2 cellular contexts compared by ENCODE assay signal in the genomic region with DNA sequence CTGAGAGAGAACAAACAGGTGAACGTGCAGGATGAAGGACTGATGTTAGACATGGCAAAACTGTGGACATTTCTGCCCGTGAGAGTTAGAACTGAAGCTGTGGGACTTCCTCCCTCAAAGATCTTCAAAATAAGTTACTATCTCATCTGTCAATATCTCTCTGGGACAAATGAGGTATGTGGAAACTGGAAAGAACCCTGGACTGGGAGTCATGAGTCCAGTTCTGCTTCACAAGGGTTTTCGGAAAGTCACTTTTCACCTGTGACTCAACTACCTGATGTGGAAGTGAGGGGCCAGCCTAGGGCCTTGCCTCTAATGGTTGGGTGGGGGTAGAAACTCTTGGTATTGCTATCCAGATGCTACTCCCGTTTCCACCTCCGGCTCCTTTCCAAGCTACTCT.
TF ChIP-seq lines count a peak whose summit lies in the region.

No MANE protein-coding gene starts in this region.

TF ChIP-seq in liver, 16 proteins besides CTCF, POLR2A, EP300 and RAD21:
- TF ChIP-seq SP1 (IDR thresholded peaks at IDR 0.05), result peak; percentile 26
- no peak for TF ChIP-seq JUND (IDR thresholded peaks at IDR 0.05)
- no peak for TF ChIP-seq FOXA1 (IDR thresholded peaks at IDR 0.05)
- TF ChIP-seq, protein P1, sequence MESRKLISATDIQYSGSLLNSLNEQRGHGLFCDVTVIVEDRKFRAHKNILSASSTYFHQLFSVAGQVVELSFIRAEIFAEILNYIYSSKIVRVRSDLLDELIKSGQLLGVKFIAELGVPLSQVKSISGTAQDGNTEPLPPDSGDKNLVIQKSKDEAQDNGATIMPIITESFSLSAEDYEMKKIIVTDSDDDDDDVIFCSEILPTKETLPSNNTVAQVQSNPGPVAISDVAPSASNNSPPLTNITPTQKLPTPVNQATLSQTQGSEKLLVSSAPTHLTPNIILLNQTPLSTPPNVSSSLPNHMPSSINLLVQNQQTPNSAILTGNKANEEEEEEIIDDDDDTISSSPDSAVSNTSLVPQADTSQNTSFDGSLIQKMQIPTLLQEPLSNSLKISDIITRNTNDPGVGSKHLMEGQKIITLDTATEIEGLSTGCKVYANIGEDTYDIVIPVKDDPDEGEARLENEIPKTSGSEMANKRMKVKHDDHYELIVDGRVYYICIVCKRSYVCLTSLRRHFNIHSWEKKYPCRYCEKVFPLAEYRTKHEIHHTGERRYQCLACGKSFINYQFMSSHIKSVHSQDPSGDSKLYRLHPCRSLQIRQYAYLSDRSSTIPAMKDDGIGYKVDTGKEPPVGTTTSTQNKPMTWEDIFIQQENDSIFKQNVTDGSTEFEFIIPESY (IDR thresholded peaks at IDR 0.05), result no peak
- TF ChIP-seq, protein P2, sequence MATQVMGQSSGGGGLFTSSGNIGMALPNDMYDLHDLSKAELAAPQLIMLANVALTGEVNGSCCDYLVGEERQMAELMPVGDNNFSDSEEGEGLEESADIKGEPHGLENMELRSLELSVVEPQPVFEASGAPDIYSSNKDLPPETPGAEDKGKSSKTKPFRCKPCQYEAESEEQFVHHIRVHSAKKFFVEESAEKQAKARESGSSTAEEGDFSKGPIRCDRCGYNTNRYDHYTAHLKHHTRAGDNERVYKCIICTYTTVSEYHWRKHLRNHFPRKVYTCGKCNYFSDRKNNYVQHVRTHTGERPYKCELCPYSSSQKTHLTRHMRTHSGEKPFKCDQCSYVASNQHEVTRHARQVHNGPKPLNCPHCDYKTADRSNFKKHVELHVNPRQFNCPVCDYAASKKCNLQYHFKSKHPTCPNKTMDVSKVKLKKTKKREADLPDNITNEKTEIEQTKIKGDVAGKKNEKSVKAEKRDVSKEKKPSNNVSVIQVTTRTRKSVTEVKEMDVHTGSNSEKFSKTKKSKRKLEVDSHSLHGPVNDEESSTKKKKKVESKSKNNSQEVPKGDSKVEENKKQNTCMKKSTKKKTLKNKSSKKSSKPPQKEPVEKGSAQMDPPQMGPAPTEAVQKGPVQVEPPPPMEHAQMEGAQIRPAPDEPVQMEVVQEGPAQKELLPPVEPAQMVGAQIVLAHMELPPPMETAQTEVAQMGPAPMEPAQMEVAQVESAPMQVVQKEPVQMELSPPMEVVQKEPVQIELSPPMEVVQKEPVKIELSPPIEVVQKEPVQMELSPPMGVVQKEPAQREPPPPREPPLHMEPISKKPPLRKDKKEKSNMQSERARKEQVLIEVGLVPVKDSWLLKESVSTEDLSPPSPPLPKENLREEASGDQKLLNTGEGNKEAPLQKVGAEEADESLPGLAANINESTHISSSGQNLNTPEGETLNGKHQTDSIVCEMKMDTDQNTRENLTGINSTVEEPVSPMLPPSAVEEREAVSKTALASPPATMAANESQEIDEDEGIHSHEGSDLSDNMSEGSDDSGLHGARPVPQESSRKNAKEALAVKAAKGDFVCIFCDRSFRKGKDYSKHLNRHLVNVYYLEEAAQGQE (IDR thresholded peaks at IDR 0.05), result no peak
- peak in 1 of 2 donors; percentile 18 for TF ChIP-seq RXRA (IDR thresholded peaks at IDR 0.05)
- TF ChIP-seq HNF4A (conservative IDR thresholded peaks at IDR 0.05), result peak; percentile 68 to 83

TF ChIP-seq in HepG2, 621 proteins besides CTCF, POLR2A, EP300 and RAD21:
- TF ChIP-seq ZNF510 (CRISPR knock-in tag; IDR thresholded peaks at IDR 0.05; ENCODE audit: low read depth), result no peak
- no peak for TF ChIP-seq NR2C2 (CRISPR knock-in tag; IDR thresholded peaks at IDR 0.05; ENCODE audit: borderline replicate concordance)
- TF ChIP-seq ZNF83 (CRISPR knock-in tag; IDR thresholded peaks at IDR 0.05; ENCODE audit: borderline replicate concordance), result no peak
- no peak for TF ChIP-seq REPIN1 (CRISPR knock-in tag; IDR thresholded peaks at IDR 0.05; ENCODE audit: borderline replicate concordance, low read depth)
- TF ChIP-seq, protein P3, sequence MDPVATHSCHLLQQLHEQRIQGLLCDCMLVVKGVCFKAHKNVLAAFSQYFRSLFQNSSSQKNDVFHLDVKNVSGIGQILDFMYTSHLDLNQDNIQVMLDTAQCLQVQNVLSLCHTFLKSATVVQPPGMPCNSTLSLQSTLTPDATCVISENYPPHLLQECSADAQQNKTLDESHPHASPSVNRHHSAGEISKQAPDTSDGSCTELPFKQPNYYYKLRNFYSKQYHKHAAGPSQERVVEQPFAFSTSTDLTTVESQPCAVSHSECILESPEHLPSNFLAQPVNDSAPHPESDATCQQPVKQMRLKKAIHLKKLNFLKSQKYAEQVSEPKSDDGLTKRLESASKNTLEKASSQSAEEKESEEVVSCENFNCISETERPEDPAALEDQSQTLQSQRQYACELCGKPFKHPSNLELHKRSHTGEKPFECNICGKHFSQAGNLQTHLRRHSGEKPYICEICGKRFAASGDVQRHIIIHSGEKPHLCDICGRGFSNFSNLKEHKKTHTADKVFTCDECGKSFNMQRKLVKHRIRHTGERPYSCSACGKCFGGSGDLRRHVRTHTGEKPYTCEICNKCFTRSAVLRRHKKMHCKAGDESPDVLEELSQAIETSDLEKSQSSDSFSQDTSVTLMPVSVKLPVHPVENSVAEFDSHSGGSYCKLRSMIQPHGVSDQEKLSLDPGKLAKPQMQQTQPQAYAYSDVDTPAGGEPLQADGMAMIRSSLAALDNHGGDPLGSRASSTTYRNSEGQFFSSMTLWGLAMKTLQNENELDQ (CRISPR knock-in tag; IDR thresholded peaks at IDR 0.05; ENCODE audit: borderline replicate concordance), result no peak
- no peak for TF ChIP-seq SP5 (CRISPR knock-in tag; IDR thresholded peaks at IDR 0.05; ENCODE audit: borderline replicate concordance, low read depth)
